In the genomic region with DNA sequence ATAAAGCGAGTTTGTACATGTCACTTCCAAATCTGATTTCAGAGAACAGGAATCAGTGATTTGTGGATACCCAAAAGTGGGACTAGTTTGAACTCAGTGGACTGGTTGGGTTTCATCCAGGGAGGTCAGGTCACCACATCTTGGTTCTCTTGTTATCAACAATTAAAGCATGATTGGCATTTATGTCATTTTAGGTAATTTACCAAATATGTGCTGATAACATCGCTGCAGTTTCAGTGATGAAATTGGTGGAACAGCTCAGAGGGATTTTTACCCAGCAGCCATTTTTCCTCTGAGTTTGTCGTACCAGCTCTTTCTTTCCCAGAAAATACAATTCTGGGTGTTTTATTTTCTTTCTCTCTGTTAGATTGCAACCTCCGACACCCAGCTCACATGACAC, we compare ENCODE assay signal across 35 cellular contexts.
"Had no signal": no experiment of that assay in that cellular context is flagged by ENCODE, and none has a peak within 500 bp of the region (broad histone marks: within the 10 kb centered on the region; RNA-seq: fewer than 3 reads in every experiment).

No MANE protein-coding gene starts in this region.

- H3K27ac ChIP-seq: KMS-11 had no signal

- DNase-seq: Karpas-422, Kasumi-1, KG1, MG63, MM.1S, MV-4-11, NCI-H1048, NCI-H1092, NCI-H1092 treated with DMSO at 0.1 percent for 48 hours, NCI-H1105, NCI-H1105 treated with DMSO at 0.1 percent for 48 hours, NCI-H1417, NCI-H1417 treated with DMSO at 0.1 percent for 48 hours, NCI-H1436, NCI-H1436 treated with DMSO at 0.1 percent for 48 hours, NCI-H146, NCI-H1694, NCI-H1694 treated with DMSO at 0.1 percent for 48 hours, NCI-H187, NCI-H187 treated with DMSO at 0.1 percent for 48 hours, NCI-H1930, NCI-H2029, NCI-H2029 treated with DMSO at 0.1 percent for 48 hours, NCI-H2081, NCI-H2081 treated with DMSO at 0.1 percent for 48 hours, NCI-H2107, NCI-H2171, NCI-H2171 treated with DMSO at 0.1 percent for 48 hours, NCI-H2227 treated with DMSO at 0.1 percent for 48 hours, NCI-H226, NCI-H345, NCI-H446, NCI-H446 treated with DMSO at 0.1 percent for 48 hours, NCI-H510A had no signal

- H3K4me3 ChIP-seq: MG63 had no signal

- H3K27me3 ChIP-seq: MG63 had no signal

- H3K9me3 ChIP-seq: MG63 had no signal

- H3K36me3 ChIP-seq: MG63 had no signal

- H3K9ac ChIP-seq: KMS-11 had no signal

- H3K4me2 ChIP-seq: KMS-11 had no signal
